In the genomic region with DNA sequence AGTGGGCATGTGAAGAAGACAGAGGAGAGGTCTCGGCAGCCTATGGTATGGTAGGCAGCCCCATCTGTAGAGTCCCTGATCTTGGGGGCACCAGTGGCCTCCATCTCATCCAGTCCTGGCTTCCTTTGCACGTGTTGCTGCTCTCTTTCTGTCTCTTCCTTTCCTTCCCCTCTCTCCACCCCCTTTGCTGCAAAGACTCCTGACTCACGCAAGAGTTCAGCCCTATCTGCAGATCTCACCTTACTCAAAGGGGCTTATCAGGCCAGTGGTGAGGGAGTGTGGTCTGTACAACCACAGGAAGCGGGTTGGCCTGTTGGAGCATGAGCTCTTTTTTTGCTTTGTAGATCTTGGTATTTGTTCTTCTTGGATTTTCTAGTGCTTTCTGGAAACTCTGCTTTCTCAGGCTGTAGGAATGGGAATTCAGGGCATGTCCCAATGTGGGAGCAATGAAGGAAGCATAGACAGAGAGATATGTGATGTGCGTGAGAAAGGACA, we compare ENCODE assay signal across 1 cellular context.
TF ChIP-seq lines count a peak whose summit lies in the region.

No MANE protein-coding gene starts in this region.

TF ChIP-seq in K562, 482 proteins besides CTCF, POLR2A, EP300 and RAD21 (continued from another document and continues in another):
- peak; percentile 82 for TF ChIP-seq ZBTB17 (CRISPR knock-in tag; IDR thresholded peaks at IDR 0.05)
- peak; percentile 66 for TF ChIP-seq CREB1 (IDR thresholded peaks at IDR 0.05)
- TF ChIP-seq CREB1 (CRISPR knock-in tag; IDR thresholded peaks at IDR 0.05) = peak; percentile 40; the same call in 1 of the 2 replicates
- TF ChIP-seq, protein P1, sequence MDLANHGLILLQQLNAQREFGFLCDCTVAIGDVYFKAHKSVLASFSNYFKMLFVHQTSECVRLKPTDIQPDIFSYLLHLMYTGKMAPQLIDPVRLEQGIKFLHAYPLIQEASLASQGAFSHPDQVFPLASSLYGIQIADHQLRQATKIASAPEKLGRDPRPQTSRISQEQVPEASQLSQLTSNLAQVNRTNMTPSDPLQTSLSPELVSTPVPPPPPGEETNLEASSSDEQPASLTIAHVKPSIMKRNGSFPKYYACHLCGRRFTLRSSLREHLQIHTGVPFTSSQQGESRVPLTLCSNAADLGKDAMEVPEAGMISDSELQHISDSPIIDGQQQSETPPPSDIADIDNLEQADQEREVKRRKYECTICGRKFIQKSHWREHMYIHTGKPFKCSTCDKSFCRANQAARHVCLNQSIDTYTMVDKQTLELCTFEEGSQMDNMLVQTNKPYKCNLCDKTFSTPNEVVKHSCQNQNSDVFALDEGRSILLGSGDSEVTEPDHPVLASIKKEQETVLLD (IDR thresholded peaks at IDR 0.05) = peak; percentile 94
- TF ChIP-seq RBM34 (IDR thresholded peaks at IDR 0.05; ENCODE audit: borderline replicate concordance, insufficient read depth, low read length) = no peak
- TF ChIP-seq, protein P2, sequence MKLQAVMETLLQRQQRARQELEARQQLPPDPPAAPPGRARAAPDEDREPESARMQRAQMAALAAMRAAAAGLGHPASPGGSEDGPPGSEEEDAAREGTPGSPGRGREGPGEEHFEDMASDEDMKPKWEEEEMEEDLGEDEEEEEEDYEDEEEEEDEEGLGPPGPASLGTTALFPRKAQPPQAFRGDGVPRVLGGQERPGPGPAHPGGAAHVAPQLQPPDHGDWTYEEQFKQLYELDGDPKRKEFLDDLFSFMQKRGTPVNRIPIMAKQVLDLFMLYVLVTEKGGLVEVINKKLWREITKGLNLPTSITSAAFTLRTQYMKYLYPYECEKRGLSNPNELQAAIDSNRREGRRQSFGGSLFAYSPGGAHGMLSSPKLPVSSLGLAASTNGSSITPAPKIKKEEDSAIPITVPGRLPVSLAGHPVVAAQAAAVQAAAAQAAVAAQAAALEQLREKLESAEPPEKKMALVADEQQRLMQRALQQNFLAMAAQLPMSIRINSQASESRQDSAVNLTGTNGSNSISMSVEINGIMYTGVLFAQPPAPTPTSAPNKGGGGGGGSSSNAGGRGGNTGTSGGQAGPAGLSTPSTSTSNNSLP (IDR thresholded peaks at IDR 0.05; ENCODE audit: borderline replicate concordance, low read depth, low read length) = peak; percentile 76; the same call in 1 of the 2 replicates
- no peak for TF ChIP-seq SIX5 (IDR thresholded peaks at IDR 0.05; ENCODE audit: borderline replicate concordance in 1 of 2, insufficient read depth in 1 of 2, low read depth in 1 of 2, low read length in 2 of 2)
- TF ChIP-seq FUS (optimal IDR thresholded peaks at IDR 0.05; ENCODE audit: low read depth, low read length) = no peak
- TF ChIP-seq, protein P3, sequence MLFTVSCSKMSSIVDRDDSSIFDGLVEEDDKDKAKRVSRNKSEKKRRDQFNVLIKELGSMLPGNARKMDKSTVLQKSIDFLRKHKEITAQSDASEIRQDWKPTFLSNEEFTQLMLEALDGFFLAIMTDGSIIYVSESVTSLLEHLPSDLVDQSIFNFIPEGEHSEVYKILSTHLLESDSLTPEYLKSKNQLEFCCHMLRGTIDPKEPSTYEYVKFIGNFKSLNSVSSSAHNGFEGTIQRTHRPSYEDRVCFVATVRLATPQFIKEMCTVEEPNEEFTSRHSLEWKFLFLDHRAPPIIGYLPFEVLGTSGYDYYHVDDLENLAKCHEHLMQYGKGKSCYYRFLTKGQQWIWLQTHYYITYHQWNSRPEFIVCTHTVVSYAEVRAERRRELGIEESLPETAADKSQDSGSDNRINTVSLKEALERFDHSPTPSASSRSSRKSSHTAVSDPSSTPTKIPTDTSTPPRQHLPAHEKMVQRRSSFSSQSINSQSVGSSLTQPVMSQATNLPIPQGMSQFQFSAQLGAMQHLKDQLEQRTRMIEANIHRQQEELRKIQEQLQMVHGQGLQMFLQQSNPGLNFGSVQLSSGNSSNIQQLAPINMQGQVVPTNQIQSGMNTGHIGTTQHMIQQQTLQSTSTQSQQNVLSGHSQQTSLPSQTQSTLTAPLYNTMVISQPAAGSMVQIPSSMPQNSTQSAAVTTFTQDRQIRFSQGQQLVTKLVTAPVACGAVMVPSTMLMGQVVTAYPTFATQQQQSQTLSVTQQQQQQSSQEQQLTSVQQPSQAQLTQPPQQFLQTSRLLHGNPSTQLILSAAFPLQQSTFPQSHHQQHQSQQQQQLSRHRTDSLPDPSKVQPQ (CRISPR knock-in tag; IDR thresholded peaks at IDR 0.05; ENCODE audit: borderline replicate concordance) = peak; percentile 57; the same call in 1 of the 2 replicates
- peak; percentile 99 for TF ChIP-seq HDAC2 (IDR thresholded peaks at IDR 0.05)
- no peak for TF ChIP-seq ZNF695 (CRISPR knock-in tag; IDR thresholded peaks at IDR 0.05)
- TF ChIP-seq LEF1 (IDR thresholded peaks at IDR 0.05) = peak; percentile 99
- peak; percentile 98 to 99 for TF ChIP-seq HDAC1 (IDR thresholded peaks at IDR 0.05)
- TF ChIP-seq, protein P4, sequence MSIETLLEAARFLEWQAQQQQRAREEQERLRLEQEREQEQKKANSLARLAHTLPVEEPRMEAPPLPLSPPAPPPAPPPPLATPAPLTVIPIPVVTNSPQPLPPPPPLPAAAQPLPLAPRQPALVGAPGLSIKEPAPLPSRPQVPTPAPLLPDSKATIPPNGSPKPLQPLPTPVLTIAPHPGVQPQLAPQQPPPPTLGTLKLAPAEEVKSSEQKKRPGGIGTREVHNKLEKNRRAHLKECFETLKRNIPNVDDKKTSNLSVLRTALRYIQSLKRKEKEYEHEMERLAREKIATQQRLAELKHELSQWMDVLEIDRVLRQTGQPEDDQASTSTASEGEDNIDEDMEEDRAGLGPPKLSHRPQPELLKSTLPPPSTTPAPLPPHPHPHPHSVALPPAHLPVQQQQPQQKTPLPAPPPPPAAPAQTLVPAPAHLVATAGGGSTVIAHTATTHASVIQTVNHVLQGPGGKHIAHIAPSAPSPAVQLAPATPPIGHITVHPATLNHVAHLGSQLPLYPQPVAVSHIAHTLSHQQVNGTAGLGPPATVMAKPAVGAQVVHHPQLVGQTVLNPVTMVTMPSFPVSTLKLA (conservative IDR thresholded peaks at IDR 0.05) = peak; percentile 82 to 90
- no peak for TF ChIP-seq ZNF551 (CRISPR knock-in tag; IDR thresholded peaks at IDR 0.05)
- TF ChIP-seq SNIP1 (IDR thresholded peaks at IDR 0.05; ENCODE audit: low read depth) = no peak
- TF ChIP-seq FOXK2 (conservative IDR thresholded peaks at IDR 0.05 in 1 of 2, IDR thresholded peaks at IDR 0.05 in 1 of 2; ENCODE audit: low read depth in 2 of 2) = peak; percentile 69 to 74
- TF ChIP-seq ZNF311 (CRISPR knock-in tag; IDR thresholded peaks at IDR 0.05) = peak; percentile 82
- TF ChIP-seq SMARCC2 (IDR thresholded peaks at IDR 0.05; ENCODE audit: low read depth) = peak; percentile 98
- TF ChIP-seq ZFPM2 (CRISPR knock-in tag; IDR thresholded peaks at IDR 0.05) = no peak
- TF ChIP-seq, protein P5, sequence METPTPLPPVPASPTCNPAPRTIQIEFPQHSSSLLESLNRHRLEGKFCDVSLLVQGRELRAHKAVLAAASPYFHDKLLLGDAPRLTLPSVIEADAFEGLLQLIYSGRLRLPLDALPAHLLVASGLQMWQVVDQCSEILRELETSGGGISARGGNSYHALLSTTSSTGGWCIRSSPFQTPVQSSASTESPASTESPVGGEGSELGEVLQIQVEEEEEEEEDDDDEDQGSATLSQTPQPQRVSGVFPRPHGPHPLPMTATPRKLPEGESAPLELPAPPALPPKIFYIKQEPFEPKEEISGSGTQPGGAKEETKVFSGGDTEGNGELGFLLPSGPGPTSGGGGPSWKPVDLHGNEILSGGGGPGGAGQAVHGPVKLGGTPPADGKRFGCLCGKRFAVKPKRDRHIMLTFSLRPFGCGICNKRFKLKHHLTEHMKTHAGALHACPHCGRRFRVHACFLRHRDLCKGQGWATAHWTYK (CRISPR knock-in tag; IDR thresholded peaks at IDR 0.05) = peak; percentile 88; the same call in 1 of the 2 replicates
- TF ChIP-seq KLF13 (tag; IDR thresholded peaks at IDR 0.05; ENCODE audit: borderline replicate concordance, low read depth) = no peak
- TF ChIP-seq TAF9B (IDR thresholded peaks at IDR 0.05; ENCODE audit: partially characterized antibody) = peak; percentile 75
- TF ChIP-seq, protein P6, sequence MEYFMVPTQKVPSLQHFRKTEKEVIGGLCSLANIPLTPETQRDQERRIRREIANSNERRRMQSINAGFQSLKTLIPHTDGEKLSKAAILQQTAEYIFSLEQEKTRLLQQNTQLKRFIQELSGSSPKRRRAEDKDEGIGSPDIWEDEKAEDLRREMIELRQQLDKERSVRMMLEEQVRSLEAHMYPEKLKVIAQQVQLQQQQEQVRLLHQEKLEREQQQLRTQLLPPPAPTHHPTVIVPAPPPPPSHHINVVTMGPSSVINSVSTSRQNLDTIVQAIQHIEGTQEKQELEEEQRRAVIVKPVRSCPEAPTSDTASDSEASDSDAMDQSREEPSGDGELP (CRISPR knock-in tag; IDR thresholded peaks at IDR 0.05; ENCODE audit: borderline replicate concordance) = peak; percentile 73; the same call in 1 of the 2 replicates
- TF ChIP-seq ZNF79 (CRISPR knock-in tag; IDR thresholded peaks at IDR 0.05; ENCODE audit: low read depth) = peak; percentile 52; the same call in 1 of the 2 replicates
- TF ChIP-seq, protein P7, sequence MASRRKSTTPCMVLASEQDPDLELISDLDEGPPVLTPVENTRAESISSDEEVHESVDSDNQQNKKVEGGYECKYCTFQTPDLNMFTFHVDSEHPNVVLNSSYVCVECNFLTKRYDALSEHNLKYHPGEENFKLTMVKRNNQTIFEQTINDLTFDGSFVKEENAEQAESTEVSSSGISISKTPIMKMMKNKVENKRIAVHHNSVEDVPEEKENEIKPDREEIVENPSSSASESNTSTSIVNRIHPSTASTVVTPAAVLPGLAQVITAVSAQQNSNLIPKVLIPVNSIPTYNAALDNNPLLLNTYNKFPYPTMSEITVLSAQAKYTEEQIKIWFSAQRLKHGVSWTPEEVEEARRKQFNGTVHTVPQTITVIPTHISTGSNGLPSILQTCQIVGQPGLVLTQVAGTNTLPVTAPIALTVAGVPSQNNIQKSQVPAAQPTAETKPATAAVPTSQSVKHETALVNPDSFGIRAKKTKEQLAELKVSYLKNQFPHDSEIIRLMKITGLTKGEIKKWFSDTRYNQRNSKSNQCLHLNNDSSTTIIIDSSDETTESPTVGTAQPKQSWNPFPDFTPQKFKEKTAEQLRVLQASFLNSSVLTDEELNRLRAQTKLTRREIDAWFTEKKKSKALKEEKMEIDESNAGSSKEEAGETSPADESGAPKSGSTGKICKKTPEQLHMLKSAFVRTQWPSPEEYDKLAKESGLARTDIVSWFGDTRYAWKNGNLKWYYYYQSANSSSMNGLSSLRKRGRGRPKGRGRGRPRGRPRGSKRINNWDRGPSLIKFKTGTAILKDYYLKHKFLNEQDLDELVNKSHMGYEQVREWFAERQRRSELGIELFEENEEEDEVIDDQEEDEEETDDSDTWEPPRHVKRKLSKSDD (conservative IDR thresholded peaks at IDR 0.05; ENCODE audit: low read length) = no peak
- TF ChIP-seq RBM22 (IDR thresholded peaks at IDR 0.05; ENCODE audit: low read depth, low read length, poor library complexity, severe bottlenecking) = no peak
- TF ChIP-seq EGR1 (conservative IDR thresholded peaks at IDR 0.05) = peak; percentile 55; the same call in 1 of the 2 replicates
- TF ChIP-seq PURB (CRISPR knock-in tag; IDR thresholded peaks at IDR 0.05; ENCODE audit: low read depth) = no peak
- TF ChIP-seq NCOA2 (IDR thresholded peaks at IDR 0.05; ENCODE audit: partially characterized antibody in 2 of 2) = no peak
- TF ChIP-seq ZEB2 (IDR thresholded peaks at IDR 0.05) = peak; percentile 98
- TF ChIP-seq ARID1B (IDR thresholded peaks at IDR 0.05) = peak; percentile 99
- peak; percentile 9; the same call in 1 of the 2 replicates for TF ChIP-seq ZNF324 (CRISPR knock-in tag; IDR thresholded peaks at IDR 0.05)
- no peak for TF ChIP-seq TSC22D4 (tag; IDR thresholded peaks at IDR 0.05)
- TF ChIP-seq, protein P8, sequence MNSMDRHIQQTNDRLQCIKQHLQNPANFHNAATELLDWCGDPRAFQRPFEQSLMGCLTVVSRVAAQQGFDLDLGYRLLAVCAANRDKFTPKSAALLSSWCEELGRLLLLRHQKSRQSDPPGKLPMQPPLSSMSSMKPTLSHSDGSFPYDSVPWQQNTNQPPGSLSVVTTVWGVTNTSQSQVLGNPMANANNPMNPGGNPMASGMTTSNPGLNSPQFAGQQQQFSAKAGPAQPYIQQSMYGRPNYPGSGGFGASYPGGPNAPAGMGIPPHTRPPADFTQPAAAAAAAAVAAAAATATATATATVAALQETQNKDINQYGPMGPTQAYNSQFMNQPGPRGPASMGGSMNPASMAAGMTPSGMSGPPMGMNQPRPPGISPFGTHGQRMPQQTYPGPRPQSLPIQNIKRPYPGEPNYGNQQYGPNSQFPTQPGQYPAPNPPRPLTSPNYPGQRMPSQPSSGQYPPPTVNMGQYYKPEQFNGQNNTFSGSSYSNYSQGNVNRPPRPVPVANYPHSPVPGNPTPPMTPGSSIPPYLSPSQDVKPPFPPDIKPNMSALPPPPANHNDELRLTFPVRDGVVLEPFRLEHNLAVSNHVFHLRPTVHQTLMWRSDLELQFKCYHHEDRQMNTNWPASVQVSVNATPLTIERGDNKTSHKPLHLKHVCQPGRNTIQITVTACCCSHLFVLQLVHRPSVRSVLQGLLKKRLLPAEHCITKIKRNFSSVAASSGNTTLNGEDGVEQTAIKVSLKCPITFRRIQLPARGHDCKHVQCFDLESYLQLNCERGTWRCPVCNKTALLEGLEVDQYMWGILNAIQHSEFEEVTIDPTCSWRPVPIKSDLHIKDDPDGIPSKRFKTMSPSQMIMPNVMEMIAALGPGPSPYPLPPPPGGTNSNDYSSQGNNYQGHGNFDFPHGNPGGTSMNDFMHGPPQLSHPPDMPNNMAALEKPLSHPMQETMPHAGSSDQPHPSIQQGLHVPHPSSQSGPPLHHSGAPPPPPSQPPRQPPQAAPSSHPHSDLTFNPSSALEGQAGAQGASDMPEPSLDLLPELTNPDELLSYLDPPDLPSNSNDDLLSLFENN (IDR thresholded peaks at IDR 0.05; ENCODE audit: low read depth in 2 of 2, low read length in 2 of 2) = peak in 1 of 2 experiments; percentile 90; a peak in 2 of 4 replicates
- TF ChIP-seq SMARCE1 (IDR thresholded peaks at IDR 0.05) = peak; percentile 100
- TF ChIP-seq, protein P9, sequence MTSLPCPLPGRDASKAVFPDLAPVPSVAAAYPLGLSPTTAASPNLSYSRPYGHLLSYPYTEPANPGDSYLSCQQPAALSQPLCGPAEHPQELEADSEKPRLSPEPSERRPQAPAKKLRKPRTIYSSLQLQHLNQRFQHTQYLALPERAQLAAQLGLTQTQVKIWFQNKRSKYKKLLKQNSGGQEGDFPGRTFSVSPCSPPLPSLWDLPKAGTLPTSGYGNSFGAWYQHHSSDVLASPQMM (CRISPR knock-in tag; IDR thresholded peaks at IDR 0.05) = no peak
- TF ChIP-seq HDAC6 (IDR thresholded peaks at IDR 0.05; ENCODE audit: low read depth, low read length) = no peak
- TF ChIP-seq TEAD1 (CRISPR knock-in tag; IDR thresholded peaks at IDR 0.05) = peak in 1 of 2 experiments; percentile 80; a peak in 2 of 4 replicates
- peak; percentile 98 for TF ChIP-seq RUNX1 (IDR thresholded peaks at IDR 0.05; ENCODE audit: low read depth)
